1 cellular context compared by ENCODE assay signal in the genomic region with DNA sequence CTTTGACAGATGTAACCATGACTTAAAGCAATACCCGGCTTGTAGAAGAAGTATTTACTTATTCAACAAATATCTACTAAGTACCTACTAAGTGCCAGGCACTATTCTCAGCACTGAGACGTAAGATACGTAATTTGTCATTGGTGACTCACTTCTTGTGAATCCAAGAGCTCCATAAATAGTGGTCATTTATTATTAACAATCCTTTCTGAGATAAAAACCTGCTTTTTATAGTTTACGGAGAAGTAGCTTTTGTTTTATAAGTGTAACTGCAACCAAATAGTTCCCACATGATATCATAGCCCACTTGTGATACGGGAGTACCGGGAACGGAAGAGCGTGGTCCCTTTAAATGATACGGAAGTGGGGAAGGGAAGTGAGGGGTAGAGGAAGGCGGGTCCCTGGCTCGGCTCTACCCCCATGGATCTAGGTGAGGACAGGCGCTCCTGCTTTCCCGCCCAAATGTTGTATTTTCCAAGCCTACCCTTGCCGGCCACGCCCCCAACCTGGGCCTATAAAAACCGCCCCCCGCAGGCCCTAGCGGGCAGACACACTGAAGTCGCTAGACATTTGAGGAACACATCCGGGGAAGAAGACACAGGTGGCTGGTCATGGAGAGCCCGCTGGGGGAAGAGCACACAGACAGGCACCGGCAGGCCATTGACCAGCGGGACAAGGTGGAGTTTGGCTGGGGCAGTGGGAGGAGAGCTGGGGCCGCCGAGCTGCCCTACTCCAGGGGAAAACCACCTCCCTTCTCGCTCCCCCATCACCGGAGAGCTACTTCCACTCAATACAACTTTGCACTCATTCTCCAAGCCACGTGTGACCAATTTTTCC.
TF ChIP-seq lines count a peak whose summit lies in the region.

A gene (plus strand): TSS at position 543 of the 837 bp plus-strand sequence.

TF ChIP-seq in HepG2, 621 proteins besides CTCF, POLR2A, EP300 and RAD21:
- no peak for TF ChIP-seq GABPA (IDR thresholded peaks at IDR 0.05; ENCODE audit: low read depth, low read length)
- 0 out of 2 replicates have a peak, but pooled peaks have one; percentile 15 for TF ChIP-seq GABPA (CRISPR knock-in tag; IDR thresholded peaks at IDR 0.05; ENCODE audit: low read depth)
- no peak for TF ChIP-seq PCBP1 (IDR thresholded peaks at IDR 0.05; ENCODE audit: borderline replicate concordance, low read depth, low read length)
- TF ChIP-seq, protein P1, sequence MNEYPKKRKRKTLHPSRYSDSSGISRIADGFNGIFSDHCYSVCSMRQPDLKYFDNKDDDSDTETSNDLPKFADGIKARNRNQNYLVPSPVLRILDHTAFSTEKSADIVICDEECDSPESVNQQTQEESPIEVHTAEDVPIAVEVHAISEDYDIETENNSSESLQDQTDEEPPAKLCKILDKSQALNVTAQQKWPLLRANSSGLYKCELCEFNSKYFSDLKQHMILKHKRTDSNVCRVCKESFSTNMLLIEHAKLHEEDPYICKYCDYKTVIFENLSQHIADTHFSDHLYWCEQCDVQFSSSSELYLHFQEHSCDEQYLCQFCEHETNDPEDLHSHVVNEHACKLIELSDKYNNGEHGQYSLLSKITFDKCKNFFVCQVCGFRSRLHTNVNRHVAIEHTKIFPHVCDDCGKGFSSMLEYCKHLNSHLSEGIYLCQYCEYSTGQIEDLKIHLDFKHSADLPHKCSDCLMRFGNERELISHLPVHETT (CRISPR knock-in tag; conservative IDR thresholded peaks at IDR 0.05), result no peak
- TF ChIP-seq ELF4 (CRISPR knock-in tag; IDR thresholded peaks at IDR 0.05; ENCODE audit: borderline replicate concordance), result no peak
